Comparison of ENCODE assay signal across 21 cellular contexts in genomic region chr7:116698930-116699722, GRCh38. TPM values are rescaled to one million over a fixed set of nuclear protein-coding genes. Genes with fewer than 3 reads are reported as not detected.
DNase-seq lines count a peak whose midpoint lies in the region; ATAC-seq, FAIRE-seq and TF ChIP-seq lines count a peak whose summit lies in the region.
"Had no signal": no experiment of that assay in that cellular context is flagged by ENCODE, and none has a peak within 500 bp of the region (broad histone marks: within the 10 kb centered on the region; RNA-seq: fewer than 3 reads in every experiment).

No MANE protein-coding gene starts in this region.

- 88 to 89% methylated on average over 6 to 12 of the region's 12 CpGs for WGBS in endodermal cell (ENCODE audit: insufficient coverage in 1 of 2, insufficient read length in 1 of 2), 2 experiments

- no peaks in the 10 kb centered on the region for H3K27me3 ChIP-seq in endodermal cell (ENCODE audit: control insufficient read depth, insufficient read depth, low read length, poor library complexity, severe bottlenecking)
- H3K27me3 ChIP-seq: left lung, SJCRH30, uterus had no signal

- H3K9me3 ChIP-seq in endodermal cell (ENCODE audit: control insufficient read depth, low read length) (no peaks in the 10 kb centered on the region), kidney (ENCODE audit: control insufficient read depth in 1 of 2, low read length in 2 of 2) (no peaks in the 10 kb centered on the region)
- H3K9me3 ChIP-seq: left lung, SJCRH30, uterus had no signal

- H3K4me1 Mint-ChIP-seq in nephron, result peaks cover 44% of the 10 kb centered on the region
- H3K4me1 Mint-ChIP-seq in endodermal cell, result peaks cover 10% of the 10 kb centered on the region
- no peaks in the 10 kb centered on the region for H3K4me1 Mint-ChIP-seq in activated T-helper 17 cell treated with anti-CD3 and anti-CD28 coated beads, Interleukin-2, amount 50 U/mL, for 72 hours

- H3K27ac ChIP-seq in endodermal cell (ENCODE audit: low read depth, low read length) (no peak overlapping the region), kidney (ENCODE audit: low read depth in 2 of 2, low read length in 2 of 2) (no peak overlapping the region)
- H3K27ac ChIP-seq: left lung, parathyroid adenoma, SJCRH30, uterus had no signal

- FAIRE-seq in kidney (lab: Jason Lieb, UNC), result no peak
- FAIRE-seq: bronchial epithelial cell, K562 had no signal

- H3K4me3 ChIP-seq in endodermal cell (ENCODE audit: low read length) (no peak overlapping the region), kidney (ENCODE audit: low read length in 2 of 2) (no peak overlapping the region)
- H3K4me3 ChIP-seq: K562, left lung, SJCRH30, uterus had no signal

- DNase-seq in DMS153 (lab: John Stamatoyannopoulos, UW), result peak; percentile 92
- DNase-seq in NCI-H1417 treated with DMSO at 0.1 percent for 48 hours (lab: John Stamatoyannopoulos, UW), result peak; percentile 86
- DNase-seq in NCI-H524 (lab: John Stamatoyannopoulos, UW), result peak; percentile 22 to 45
- DNase-seq in 8988T, result no peak
- no peak for DNase-seq in endodermal cell
- no peak for DNase-seq in kidney
- DNase-seq: activated CD4-positive, alpha-beta T cell treated with anti-CD3 and anti-CD28 coated beads for 48 hours; effector memory CD4-positive, alpha-beta T cell; hippocampal formation; left lung; NCI-H1048; SJCRH30; stimulated activated naive CD4-positive, alpha-beta T cell treated with Interleukin-2 at 50 U/mL for 16 hours; T-helper 9 cell; uterus had no signal

- H3K4me3 Mint-ChIP-seq in nephron (no peak overlapping the region), endodermal cell (no peak overlapping the region)
- H3K4me3 Mint-ChIP-seq in activated T-helper 17 cell treated with anti-CD3 and anti-CD28 coated beads, Interleukin-2, amount 50 U/mL, for 72 hours, result no peak overlapping the region
- H3K4me3 Mint-ChIP-seq: activated naive CD8-positive, alpha-beta T cell had no signal

- H3K36me3 ChIP-seq in endodermal cell (ENCODE audit: control insufficient read depth, insufficient read depth, low read length) (no peaks in the 10 kb centered on the region), kidney (ENCODE audit: control insufficient read depth in 1 of 2, insufficient read depth in 2 of 2, low read length in 2 of 2) (peaks cover 0 to 2% of the 10 kb centered on the region in 2 donors)
- H3K36me3 ChIP-seq: left lung, uterus had no signal

- no peaks in the 10 kb centered on the region for H3K4me1 ChIP-seq in endodermal cell (ENCODE audit: control insufficient read depth, insufficient read depth, low read length)
- H3K4me1 ChIP-seq in kidney (ENCODE audit: control insufficient read depth in 1 of 2, insufficient read depth in 1 of 2, low read depth in 1 of 2, low read length in 2 of 2), result peaks cover 0 to 6% of the 10 kb centered on the region in 2 donors
- H3K4me1 ChIP-seq: left lung, parathyroid adenoma, SJCRH30, uterus had no signal

- H3K9me3 Mint-ChIP-seq in nephron (no peaks in the 10 kb centered on the region), endodermal cell (no peaks in the 10 kb centered on the region)
- no peaks in the 10 kb centered on the region for H3K9me3 Mint-ChIP-seq in activated T-helper 17 cell treated with anti-CD3 and anti-CD28 coated beads, Interleukin-2, amount 50 U/mL, for 72 hours

- intact Hi-C loops in kidney (cut with DNase I), result no loop called here

- no peak for TF ChIP-seq CTCF in nephron (IDR thresholded peaks at IDR 0.05; ENCODE audit: unreplicated experiment in 3 of 3)
- TF ChIP-seq CTCF in endodermal cell (conservative IDR thresholded peaks at IDR 0.05), result no peak
- no peak for TF ChIP-seq CTCF in kidney (IDR thresholded peaks at IDR 0.05; ENCODE audit: borderline replicate concordance, extremely low read depth, insufficient read depth)

- H3K27me3 Mint-ChIP-seq in nephron (ENCODE audit: low read depth), result peaks cover 6% of the 10 kb centered on the region
- no peaks in the 10 kb centered on the region for H3K27me3 Mint-ChIP-seq in endodermal cell (ENCODE audit: insufficient read depth)
- H3K27me3 Mint-ChIP-seq in activated T-helper 17 cell treated with anti-CD3 and anti-CD28 coated beads, Interleukin-2, amount 50 U/mL, for 72 hours, result peaks cover 32% of the 10 kb centered on the region

- peak overlapping the region; percentile 69 to 81 (median 71) for H3K27ac Mint-ChIP-seq in nephron
- no peak overlapping the region for H3K27ac Mint-ChIP-seq in endodermal cell
- no peak overlapping the region for H3K27ac Mint-ChIP-seq in activated T-helper 17 cell treated with anti-CD3 and anti-CD28 coated beads, Interleukin-2, amount 50 U/mL, for 72 hours
- H3K27ac Mint-ChIP-seq: activated naive CD8-positive, alpha-beta T cell had no signal

- H3K36me3 Mint-ChIP-seq in nephron (ENCODE audit: low read depth) (peaks cover 4% of the 10 kb centered on the region), endodermal cell (ENCODE audit: low read depth) (no peaks in the 10 kb centered on the region)
- no peaks in the 10 kb centered on the region for H3K36me3 Mint-ChIP-seq in activated T-helper 17 cell treated with anti-CD3 and anti-CD28 coated beads, Interleukin-2, amount 50 U/mL, for 72 hours (ENCODE audit: low read depth)
- H3K36me3 Mint-ChIP-seq: activated naive CD8-positive, alpha-beta T cell had no signal

- H3K9ac ChIP-seq in endodermal cell (ENCODE audit: extremely low read depth, low read length, poor library complexity, severe bottlenecking) (no peak overlapping the region), kidney (ENCODE audit: low read length in 2 of 2) (no peak overlapping the region)
- H3K9ac ChIP-seq: parathyroid adenoma had no signal

- no peak for ATAC-seq in activated T-helper 17 cell treated with anti-CD3 and anti-CD28 coated beads, Interleukin-2, amount 50 U/mL, for 72 hours (replicated peaks)
- ATAC-seq: K562, left lung had no signal

RNA-seq across cellular contexts. Expression of gene MET, which starts 27.1 kb away (rescaled TPM):
- 1 to 10 TPM; 2.5 to 7.3 TPM for total RNA-seq in endodermal cell
- polyA plus RNA-seq in endodermal cell (2013, experiment 1 of 2), result 0.93 TPM
- polyA plus RNA-seq in endodermal cell (2013, experiment 2 of 2), result 0.58 TPM
- total RNA-seq in kidney, result 225 TPM
- polyA plus RNA-seq in kidney (ENCODE audit: insufficient read depth, low read depth, low replicate concordance), result 13.4 TPM
- 1 to 10 TPM in 1 of 2 donors, under 1 TPM in 1; 0.08 to 1.6 TPM for total RNA-seq in activated T-helper 17 cell treated with anti-CD3 and anti-CD28 coated beads, Interleukin-2, amount 50 U/mL, for 72 hours

Comparison
In these comparisons a context has a peak if more than half of its experiments do, and no peak if none do; other contexts are left out.
1. DNase-seq: peak in DMS153 (single experiment), NCI-H1417 treated with DMSO at 0.1 percent for 48 hours (single experiment) and NCI-H524 (2 of 2); none in 8988T (single experiment), endodermal cell (single experiment) and kidney (single experiment).
2. H3K27ac Mint-ChIP-seq: peak in nephron (3 of 3); none in endodermal cell (single experiment) and activated T-helper 17 cell treated with anti-CD3 and anti-CD28 coated beads, Interleukin-2, amount 50 U/mL, for 72 hours (single experiment).
3. RNA of gene MET, which starts 27.1 kb away (total RNA-seq): 225 TPM in kidney (single experiment); 2.5 to 7.3 TPM in endodermal cell and 0.08 to 1.6 TPM in activated T-helper 17 cell treated with anti-CD3 and anti-CD28 coated beads, Interleukin-2, amount 50 U/mL, for 72 hours; every median in the first group is over 10 times any median in the second.